In the genomic region with DNA sequence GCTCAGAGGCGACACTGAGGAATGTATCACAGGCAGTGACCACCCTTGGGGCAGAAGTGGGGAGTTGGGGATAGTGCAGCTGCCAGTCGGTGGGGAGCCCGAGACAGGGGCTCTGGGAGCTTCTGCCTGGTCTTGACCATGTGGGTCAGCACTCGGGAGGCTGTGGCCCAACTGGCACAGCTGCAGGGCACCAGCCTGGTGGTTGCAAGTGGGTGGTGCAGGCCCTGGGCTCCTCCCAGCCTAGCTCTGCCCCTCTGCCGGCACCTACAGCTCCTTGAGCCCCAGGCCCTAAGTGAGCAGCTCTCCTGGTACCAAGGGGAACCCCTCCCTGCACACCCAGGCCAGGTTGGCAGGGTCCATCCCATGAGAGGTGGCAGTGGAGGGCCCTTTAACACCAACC, we compare ENCODE assay signal across 13 cellular contexts. TPM values are rescaled to one million over a fixed set of nuclear protein-coding genes. Genes with fewer than 3 reads are reported as not detected.
DNase-seq lines count a peak whose midpoint lies in the region; ATAC-seq, FAIRE-seq and TF ChIP-seq lines count a peak whose summit lies in the region.
"Had no signal": no experiment of that assay in that cellular context is flagged by ENCODE, and none has a peak within 500 bp of the region (broad histone marks: within the 10 kb centered on the region; RNA-seq: fewer than 3 reads in every experiment).

No MANE protein-coding gene starts in this region.

- intact Hi-C loops in GM12878 (cut with micrococcal nuclease; ENCODE audit: unreplicated experiment) = no loop called here

- H3K4me1 ChIP-seq in BLaER1 (peaks cover 67% of the 10 kb centered on the region), GM12878 (ENCODE audit: control insufficient read depth, insufficient read depth, low read length) (no peaks in the 10 kb centered on the region)
- H3K4me1 ChIP-seq: lower lobe of right lung had no signal

- H3K27me3 ChIP-seq in BLaER1 (no peaks in the 10 kb centered on the region), GM12878 (replicated peaks in 1 of 2; ENCODE audit: control insufficient read depth in 2 of 2, insufficient read depth in 2 of 2, low read length in 1 of 2) (no peaks in the 10 kb centered on the region)
- H3K27me3 ChIP-seq: ovary had no signal

- no peak for TF ChIP-seq POLR2A in GM12878 (IDR thresholded peaks at IDR 0.05; ENCODE audit: low read depth, low read length)

- peak overlapping the region; percentile 84 for H3K27ac ChIP-seq in BLaER1
- H3K27ac ChIP-seq in GM12878 (ENCODE audit: control insufficient read depth, insufficient read depth) = no peak overlapping the region
- H3K27ac ChIP-seq: lower lobe of right lung, ovary had no signal

- CTCF ChIA-PET in GM12878 (lab: Yijun Ruan, JAX) = no interaction called here

- TF ChIP-seq RAD21 in GM12878 (IDR thresholded peaks at IDR 0.05; ENCODE audit: insufficient read depth, low read depth, low read length) = no peak

- TSS peak; percentile 60 for BruUV-seq in GM12878 (replicated peaks; lab: Mats Ljungman, UMichigan)

- in situ Hi-C loops in GM12878 (cut with MboI) = no loop called here

- H3K79me2 ChIP-seq in GM12878 (ENCODE audit: control insufficient read depth, insufficient read depth, low read length) = no peaks in the 10 kb centered on the region

- H3K9ac ChIP-seq in BLaER1 = peak overlapping the region; percentile 68
- no peak overlapping the region for H3K9ac ChIP-seq in GM12878 (ENCODE audit: control insufficient read depth, insufficient read depth, low read length)

- H4K20me1 ChIP-seq in BLaER1 (no peaks in the 10 kb centered on the region), GM12878 (ENCODE audit: control insufficient read depth, insufficient read depth) (no peaks in the 10 kb centered on the region)

- RAD21 ChIA-PET in GM12878 (lab: Charles Lee; ENCODE audit: unreplicated experiment) = no interaction called here

- POLR2A ChIA-PET in GM12878 (lab: Charles Lee) = no interaction called here

- TF ChIP-seq EP300 in GM12878 (IDR thresholded peaks at IDR 0.05; ENCODE audit: borderline replicate concordance in 1 of 2, control insufficient read depth in 1 of 2, low read depth in 2 of 2, low read length in 2 of 2) = no peak

- peak; percentile 15 for TF ChIP-seq CTCF in GM12873 (IDR thresholded peaks at IDR 0.05; ENCODE audit: insufficient read depth, low read depth, low read length, missing control alignments)
- TF ChIP-seq CTCF in GM12878 (IDR thresholded peaks at IDR 0.05 in 2 of 3, conservative IDR thresholded peaks at IDR 0.05 in 1 of 3; ENCODE audit: control insufficient read depth in 2 of 3, extremely low read depth in 1 of 3, insufficient read depth in 1 of 3, low read depth in 3 of 3, low read length in 3 of 3) = 0 out of 6 replicates have a peak, but pooled peaks of 1 of the 3 experiments have one; percentile 5

- FAIRE-seq in GM12878 (lab: Jason Lieb, UNC) = no peak

- DNase-seq in GM12878 (ENCODE audit: low read depth, low spot score) (no peak), myocyte (ENCODE audit: low read depth) (peak; percentile 81), NCI-H526 treated with DMSO at 0.1 percent for 48 hours (lab: John Stamatoyannopoulos, UW) (no peak), left lobe of liver (ENCODE audit: low spot score) (no peak)
- DNase-seq in stimulated activated naive CD4-positive, alpha-beta T cell (lab: John Stamatoyannopoulos, UW) = no peak
- DNase-seq: activated CD4-positive, alpha-beta T cell treated with anti-CD3 and anti-CD28 coated beads, Interleukin-2, amount 50 U/mL, for 48 hours; activated T-cell treated with anti-CD3 and anti-CD28 coated beads, Interleukin-2, amount 50 U/mL, for 24 hours; GF-D8; lower lobe of right lung; ovary had no signal

- H3K4me3 ChIP-seq in BLaER1 (no peak overlapping the region), GM12878 (no peak overlapping the region)
- H3K4me3 ChIP-seq: lower lobe of right lung, ovary had no signal

- WGBS in GM12878 (ENCODE audit: insufficient coverage, insufficient replicate concordance, low lambda C conversion rate, missing lambda C conversion rate) = 80% methylated on average over 5 of the region's 5 CpGs

- H3K9me3 ChIP-seq in BLaER1 (no peaks in the 10 kb centered on the region), GM12878 (replicated peaks; ENCODE audit: control insufficient read depth, insufficient read depth, low read length) (no peaks in the 10 kb centered on the region)
- H3K9me3 ChIP-seq: lower lobe of right lung, ovary had no signal

- no peak overlapping the region for H2AFZ ChIP-seq in GM12878 (ENCODE audit: control insufficient read depth, low read depth, low read length)

- H3K4me2 ChIP-seq in BLaER1 (peak overlapping the region; percentile 79), GM12878 (ENCODE audit: control insufficient read depth, insufficient read depth) (no peak overlapping the region)

- ATAC-seq in GM12878 (0 out of 3 replicates have a peak, but pooled peaks have one; percentile 23), GM21390 (IDR thresholded peaks at IDR 0.05; ENCODE audit: unreplicated experiment) (no peak), left lobe of liver (no peak)
- ATAC-seq: lower lobe of right lung had no signal

- SMC1A ChIA-PET in GM12878 (lab: Charles Lee; ENCODE audit: uncharacterized antibody, unreplicated experiment) = no interaction called here

- H3K36me3 ChIP-seq in BLaER1 (peaks cover 46% of the 10 kb centered on the region), GM12878 (ENCODE audit: control insufficient read depth in 2 of 2, insufficient read depth in 2 of 2, low read length in 1 of 2) (peaks cover 5 to 47% of the 10 kb centered on the region in 2 experiments; a peak in 3 of 4 replicates)
- H3K36me3 ChIP-seq: ovary had no signal

TF ChIP-seq in GM12878, 131 proteins besides CTCF, POLR2A, EP300 and RAD21 (continues in another document):
- TF ChIP-seq NFXL1 (IDR thresholded peaks at IDR 0.05; ENCODE audit: borderline replicate concordance) = no peak
- no peak for TF ChIP-seq TAF1 (IDR thresholded peaks at IDR 0.05; ENCODE audit: borderline replicate concordance, low read depth, low read length)
- no peak for TF ChIP-seq NRF1 (conservative IDR thresholded peaks at IDR 0.05; ENCODE audit: low read depth, low read length)

RNA-seq across cellular contexts. Expression of a gene that starts 12.6 kb away (rescaled TPM):
- not detected in 2 replicates for total RNA-seq in GM12878 (2013; cell fraction: nucleolus; rRNA removed)
- total RNA-seq in GM12878 (2014; rRNA removed) (0.27 TPM in 1 of 2 replicates, not detected in the other), GM12878 (2014; rRNA removed; fragmentation: Illumina TruSeq; extraction: Trizol) (not detected in 2 replicates), GM12878 (2021) (0.32 and 0.46 TPM in 2 replicates), myocyte (2.5 and 9.5 TPM in 2 replicates), left lobe of liver (1.0 TPM)
- polyA plus RNA-seq in GM12878 (2011; ENCODE audit: low read depth) = not detected
- polyA plus RNA-seq in GM12878 (2011; rRNA removed) (0.12 TPM in 1 of 2 replicates, not detected in the other), GM12878 (2014; fragmentation: Illumina TruSeq; extraction: Trizol) (not detected in 2 replicates), GM12878 (2014; fragmentation: Nextera tagmentation; extraction: Ambion mirVana) (not detected), GM12878 (2014; rRNA removed) (not detected in 2 replicates), GM12878 (2016; fragmentation: Nextera tagmentation; extraction: Ambion mirVana) (under 1 TPM; 0.17 to 0.24 TPM)
- 0.10 and 0.33 TPM in 2 replicates for polyA plus RNA-seq in GM12878 (2011; cell fraction: cytosol; rRNA removed)
- polyA plus RNA-seq in GM12878 (2011; cell fraction: nucleus; rRNA removed) = 0.51 and 0.92 TPM in 2 replicates
- polyA plus RNA-seq in GM12878 (2012) = 0.31 and 0.35 TPM in 2 replicates
- polyA minus RNA-seq in GM12878 (2011; rRNA and poly(A)+ RNA removed) = not detected in 2 replicates
- polyA minus RNA-seq in GM12878 (2011; cell fraction: cytosol; rRNA and poly(A)+ RNA removed) = not detected in 2 replicates
- not detected in 2 replicates for polyA minus RNA-seq in GM12878 (2011; cell fraction: nucleus; rRNA and poly(A)+ RNA removed)
- polyA plus RNA-seq in myocyte (2012) = 1.00 TPM

RNA-seq across cellular contexts. Expression of a gene that starts 21.6 kb away (rescaled TPM):
- total RNA-seq in GM12878 (2013; cell fraction: nucleolus; rRNA removed) = not detected in 2 replicates
- total RNA-seq in GM12878 (2014; rRNA removed) = not detected in 2 replicates
- not detected in 2 replicates for total RNA-seq in GM12878 (2014; rRNA removed; fragmentation: Illumina TruSeq; extraction: Trizol)
- total RNA-seq in GM12878 (2021) = 0.13 and 0.43 TPM in 2 replicates
- polyA plus RNA-seq in GM12878 (2011; ENCODE audit: low read depth) = not detected
- polyA plus RNA-seq in GM12878 (2011; rRNA removed) = not detected in 2 replicates
- polyA plus RNA-seq in GM12878 (2011; cell fraction: cytosol; rRNA removed) = 0.07 TPM in 1 of 2 replicates, not detected in the other
- polyA plus RNA-seq in GM12878 (2011; cell fraction: nucleus; rRNA removed) = 0.13 and 0.28 TPM in 2 replicates
- 0.12 and 0.25 TPM in 2 replicates for polyA plus RNA-seq in GM12878 (2012)
- polyA plus RNA-seq in GM12878 (2014; fragmentation: Illumina TruSeq; extraction: Trizol) = not detected in 2 replicates
- polyA plus RNA-seq in GM12878 (2014; fragmentation: Nextera tagmentation; extraction: Ambion mirVana) = not detected
- polyA plus RNA-seq in GM12878 (2014; rRNA removed) = 0.03 and 0.06 TPM in 2 replicates
- polyA plus RNA-seq in GM12878 (2016; fragmentation: Nextera tagmentation; extraction: Ambion mirVana) = not detected
- not detected in 2 replicates for polyA minus RNA-seq in GM12878 (2011; rRNA and poly(A)+ RNA removed)
- not detected in 2 replicates for polyA minus RNA-seq in GM12878 (2011; cell fraction: cytosol; rRNA and poly(A)+ RNA removed)
- polyA minus RNA-seq in GM12878 (2011; cell fraction: nucleus; rRNA and poly(A)+ RNA removed) = not detected in 2 replicates
- 20.4 and 34.9 TPM in 2 replicates for total RNA-seq in myocyte
- polyA plus RNA-seq in myocyte (2012) = 29.4 TPM
- 14.3 TPM for total RNA-seq in left lobe of liver

RNA-seq across cellular contexts. Expression of a gene that starts 60.0 kb away (rescaled TPM):
- total RNA-seq in GM12878 (2013; cell fraction: nucleolus; rRNA removed) = 358 and 390 TPM in 2 replicates
- 339 and 342 TPM in 2 replicates for total RNA-seq in GM12878 (2014; rRNA removed)
- 200 and 209 TPM in 2 replicates for total RNA-seq in GM12878 (2014; rRNA removed; fragmentation: Illumina TruSeq; extraction: Trizol)
- total RNA-seq in GM12878 (2021) = 307 and 325 TPM in 2 replicates
- polyA plus RNA-seq in GM12878 (2011; ENCODE audit: low read depth) = 140 TPM
- 233 and 400 TPM in 2 replicates for polyA plus RNA-seq in GM12878 (2011; rRNA removed)
- 486 and 548 TPM in 2 replicates for polyA plus RNA-seq in GM12878 (2011; cell fraction: cytosol; rRNA removed)
- 908 and 919 TPM in 2 replicates for polyA plus RNA-seq in GM12878 (2011; cell fraction: nucleus; rRNA removed)
- 149 and 217 TPM in 2 replicates for polyA plus RNA-seq in GM12878 (2012)
- 430 and 480 TPM in 2 replicates for polyA plus RNA-seq in GM12878 (2014; fragmentation: Illumina TruSeq; extraction: Trizol)
- 100 to 1,000 TPM; 130 to 180 TPM for polyA plus RNA-seq in GM12878 (2014; fragmentation: Nextera tagmentation; extraction: Ambion mirVana)
- 369 and 388 TPM in 2 replicates for polyA plus RNA-seq in GM12878 (2014; rRNA removed)
- 100 to 1,000 TPM; 426 to 464 TPM for polyA plus RNA-seq in GM12878 (2016; fragmentation: Nextera tagmentation; extraction: Ambion mirVana)
- polyA minus RNA-seq in GM12878 (2011; rRNA and poly(A)+ RNA removed) = 345 and 478 TPM in 2 replicates
- polyA minus RNA-seq in GM12878 (2011; cell fraction: cytosol; rRNA and poly(A)+ RNA removed) = 124 and 140 TPM in 2 replicates
- polyA minus RNA-seq in GM12878 (2011; cell fraction: nucleus; rRNA and poly(A)+ RNA removed) = 141 and 185 TPM in 2 replicates
- 232 and 242 TPM in 2 replicates for total RNA-seq in myocyte
- 185 TPM for polyA plus RNA-seq in myocyte (2012)
- 93.3 TPM for total RNA-seq in left lobe of liver

Comparison
In these comparisons a context has a peak if more than half of its experiments do, and no peak if none do; other contexts are left out.
1. RNA of a gene that starts 21.6 kb away (total RNA-seq): 20.4 to 34.9 TPM in myocyte and 14.3 TPM in left lobe of liver (single experiment); 0.13 to 0.43 TPM in GM12878; every median in the first group is over 10 times any median in the second.